Comparison of ENCODE assay signal across 8 cellular contexts in the genomic region with DNA sequence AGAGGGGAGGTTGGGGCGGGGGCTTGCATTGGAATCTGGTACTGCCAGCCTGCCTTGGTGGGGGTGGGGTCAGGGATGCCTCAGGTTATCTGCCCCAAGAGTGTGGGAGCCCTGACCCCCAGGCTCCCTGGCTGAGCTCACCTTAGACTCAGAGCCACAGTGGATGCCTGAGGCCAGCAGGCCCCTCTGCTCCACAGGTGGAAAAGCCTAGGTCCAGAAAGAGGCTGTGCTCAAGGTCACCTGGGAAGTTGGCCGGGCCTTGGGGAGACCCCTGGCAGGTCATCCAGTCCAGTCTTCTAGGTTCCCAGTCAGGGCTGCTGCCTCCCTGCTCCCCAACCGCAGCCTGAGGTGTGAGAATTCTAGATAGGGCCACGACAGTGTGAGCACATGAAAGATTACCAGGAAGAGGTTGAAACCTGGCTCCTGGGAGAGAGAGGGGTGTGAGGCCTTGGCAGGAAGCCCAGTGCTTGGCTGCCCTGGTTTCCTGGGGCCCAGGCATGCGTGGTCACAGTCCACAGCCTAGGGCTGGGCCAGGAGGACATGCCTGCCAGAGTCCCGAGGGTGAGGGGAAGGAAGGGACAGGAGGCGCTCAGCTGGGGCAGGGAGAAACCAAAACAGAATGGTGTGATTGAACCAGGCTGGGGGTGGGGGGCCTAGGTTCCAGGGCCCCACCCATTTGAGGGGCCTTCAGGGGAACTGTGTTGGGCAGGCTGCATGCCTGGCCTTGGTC. TPM values are rescaled to one million over a fixed set of nuclear protein-coding genes. Genes with fewer than 3 reads are reported as not detected.
DNase-seq lines count a peak whose midpoint lies in the region; ATAC-seq and TF ChIP-seq lines count a peak whose summit lies in the region.

No MANE protein-coding gene starts in this region.

- TF ChIP-seq EP300 in upper lobe of left lung (IDR thresholded peaks at IDR 0.05): no peak

- H3K27ac ChIP-seq in breast epithelium (peak overlapping the region; percentile 84), layer of hippocampus (ENCODE audit: low read depth, low read length) (peak overlapping the region; percentile 47), upper lobe of left lung (peak overlapping the region; percentile 66 to 77 (median 67))

- no peaks in the 10 kb centered on the region for H3K27me3 ChIP-seq in breast epithelium
- H3K27me3 ChIP-seq in layer of hippocampus (ENCODE audit: control insufficient read depth, insufficient read depth, low read length): no peaks in the 10 kb centered on the region
- H3K27me3 ChIP-seq in upper lobe of left lung: no peaks in the 10 kb centered on the region

- peaks cover 5 to 11% of the 10 kb centered on the region in 2 donors for H3K4me1 ChIP-seq in breast epithelium
- H3K4me1 ChIP-seq in upper lobe of left lung: peaks cover 22 to 28% (median 24%) of the 10 kb centered on the region in 4 donors

- no peaks in the 10 kb centered on the region for H3K9me3 ChIP-seq in breast epithelium
- H3K9me3 ChIP-seq in upper lobe of left lung: no peaks in the 10 kb centered on the region

- intact Hi-C loops in breast epithelium (cut with DNase I; ENCODE audit: low total_unique reads): no loop called here

- DNase-seq in DMS79 (lab: John Stamatoyannopoulos, UW): peak; percentile 58
- peak; percentile 60 for DNase-seq in NCI-H1105 treated with DMSO at 0.1 percent for 48 hours (lab: John Stamatoyannopoulos, UW)
- DNase-seq in breast epithelium (ENCODE audit: low spot score in 2 of 2): peak; percentile 67 to 76
- peak; percentile 65 to 90 for DNase-seq in upper lobe of left lung

- H3K36me3 ChIP-seq in breast epithelium: no peaks in the 10 kb centered on the region
- H3K36me3 ChIP-seq in upper lobe of left lung: peaks cover 0 to 8% (median 2%) of the 10 kb centered on the region in 4 donors

- ATAC-seq in upper lobe of left lung (ENCODE audit: low FRiP score in 2 of 2) (peak; percentile 58 to 90), HG02623 (IDR thresholded peaks at IDR 0.05; ENCODE audit: unreplicated experiment) (no peak), GM21528 (IDR thresholded peaks at IDR 0.05; ENCODE audit: low FRiP score, unreplicated experiment) (no peak), HG03378 (IDR thresholded peaks at IDR 0.05; ENCODE audit: unreplicated experiment) (no peak)

- no peak overlapping the region for H3K4me3 ChIP-seq in breast epithelium
- no peak overlapping the region for H3K4me3 ChIP-seq in upper lobe of left lung

- TF ChIP-seq CTCF in breast epithelium (IDR thresholded peaks at IDR 0.05) (no peak), upper lobe of left lung (IDR thresholded peaks at IDR 0.05) (no peak)

- no peak for TF ChIP-seq POLR2A in breast epithelium (IDR thresholded peaks at IDR 0.05)
- TF ChIP-seq POLR2A in upper lobe of left lung (IDR thresholded peaks at IDR 0.05): peak in 1 of 4 donors; percentile 41

- WGBS in upper lobe of left lung, 2 donors: 37 to 39% methylated on average over 4 to 7 of the region's 7 CpGs

RNA-seq across cellular contexts. Expression of a gene that starts 4.9 kb away (rescaled TPM):
- 10 to 100 TPM; 14.2 to 21.7 (median 14.4) TPM for total RNA-seq in breast epithelium
- total RNA-seq in upper lobe of left lung: 10 to 100 TPM; 11.5 to 28.1 (median 18.0) TPM

Comparison
In these comparisons a context has a peak if more than half of its experiments do, and no peak if none do; other contexts are left out.
1. ATAC-seq: peak in upper lobe of left lung (2 of 2); none in HG02623 (single experiment), GM21528 (single experiment) and HG03378 (single experiment).
2. Peak in every context shown above with its lines, with median percentiles within 50 percentile points of each other: DNase-seq and H3K27ac ChIP-seq.